Comparison of ENCODE assay signal across 14 cellular contexts in genomic region chr3:50574280-50574831, GRCh38. TPM values are rescaled to one million over a fixed set of nuclear protein-coding genes. Genes with fewer than 3 reads are reported as not detected.
DNase-seq lines count a peak whose midpoint lies in the region.
"Had no signal": no experiment of that assay in that cellular context is flagged by ENCODE, and none has a peak within 500 bp of the region (broad histone marks: within the 10 kb centered on the region; RNA-seq: fewer than 3 reads in every experiment).

No MANE protein-coding gene starts in this region.

- peaks cover 7% of the 10 kb centered on the region for H3K36me3 ChIP-seq in H7 (replicated peaks; ENCODE audit: control insufficient read depth, insufficient read depth, low read length)

- H3K4me1 Mint-ChIP-seq in activated CD4-positive, alpha-beta memory T cell treated with anti-CD3 and anti-CD28 coated beads, Interleukin-2, amount 10 ng/mL, durations not matched to agents 7 days and 5 days = peaks cover 71% of the 10 kb centered on the region
- H3K4me1 Mint-ChIP-seq in immature natural killer cell = peaks cover 69 to 77% of the 10 kb centered on the region in 2 donors
- H3K4me1 Mint-ChIP-seq in stimulated activated naive CD8-positive, alpha-beta T cell treated with anti-CD3 and anti-CD28 coated beads, Interleukin-15, Interleukin-2, amounts not matched to agents 100 ng/mL and 50 ng/mL, for 24 hours (ENCODE audit: low read depth) = peaks cover 74% of the 10 kb centered on the region

- H3K27me3 ChIP-seq in H7 (ENCODE audit: control insufficient read depth, insufficient read depth, low read length) = no peaks in the 10 kb centered on the region
- H3K27me3 ChIP-seq: SJSA1 had no signal

- DNase-seq in activated CD8-positive, alpha-beta memory T cell treated with anti-CD3 and anti-CD28 coated beads, Interleukin-2, amount 50 U/mL, for 48 hours = peak; percentile 86
- DNase-seq in activated CD8-positive, alpha-beta memory T cell treated with anti-CD3 and anti-CD28 coated beads for 24 hours = no peak
- peak; percentile 72 for DNase-seq in activated CD4-positive, alpha-beta memory T cell treated with anti-CD3 and anti-CD28 coated beads, Interleukin-2, amount 10 ng/mL, durations not matched to agents 7 days and 5 days
- peak; percentile 50 to 53 (median 53) for DNase-seq in immature natural killer cell
- DNase-seq in H7 = no peak
- no peak for DNase-seq in posterior vena cava (ENCODE audit: low spot score)
- no peak for DNase-seq in HuH-7.5 (ENCODE audit: low spot score)
- DNase-seq: Kasumi-1, kidney glomerular epithelial cell, NCI-H1436 had no signal

- H3K36me3 Mint-ChIP-seq in activated CD4-positive, alpha-beta memory T cell treated with anti-CD3 and anti-CD28 coated beads, Interleukin-2, amount 10 ng/mL, durations not matched to agents 7 days and 5 days (ENCODE audit: low read depth) = peaks cover 53% of the 10 kb centered on the region
- peaks cover 0 to 8% (median 5%) of the 10 kb centered on the region in 3 donors for H3K36me3 Mint-ChIP-seq in immature natural killer cell
- H3K36me3 Mint-ChIP-seq in stimulated activated naive CD8-positive, alpha-beta T cell treated with anti-CD3 and anti-CD28 coated beads, Interleukin-15, Interleukin-2, amounts not matched to agents 100 ng/mL and 50 ng/mL, for 24 hours (ENCODE audit: low read depth) = peaks cover 51% of the 10 kb centered on the region

- POLR2A ChIA-PET in activated CD4-positive, alpha-beta memory T cell treated with anti-CD3 and anti-CD28 coated beads, Interleukin-2, amount 10 ng/mL, durations not matched to agents 7 days and 5 days (lab: Charles Lee) = interaction anchor here (1.3 to 37.3 kb wide), 6 partner anchors 9 to 810 kb away, joined by 4 to 4963 read pairs (median 96); partner anchors contain the start of genes CISH, MANF, MAPKAPK3 and RASSF1

- H3K9me3 Mint-ChIP-seq in activated CD4-positive, alpha-beta memory T cell treated with anti-CD3 and anti-CD28 coated beads, Interleukin-2, amount 10 ng/mL, durations not matched to agents 7 days and 5 days = no peaks in the 10 kb centered on the region
- no peaks in the 10 kb centered on the region for H3K9me3 Mint-ChIP-seq in immature natural killer cell
- H3K9me3 Mint-ChIP-seq in stimulated activated naive CD8-positive, alpha-beta T cell treated with anti-CD3 and anti-CD28 coated beads, Interleukin-15, Interleukin-2, amounts not matched to agents 100 ng/mL and 50 ng/mL, for 24 hours = no peaks in the 10 kb centered on the region

- peak overlapping the region; percentile 97 for H3K27ac Mint-ChIP-seq in activated CD4-positive, alpha-beta memory T cell treated with anti-CD3 and anti-CD28 coated beads, Interleukin-2, amount 10 ng/mL, durations not matched to agents 7 days and 5 days
- peak overlapping the region; percentile 81 to 94 (median 90) for H3K27ac Mint-ChIP-seq in immature natural killer cell
- H3K27ac Mint-ChIP-seq in stimulated activated naive CD8-positive, alpha-beta T cell treated with anti-CD3 and anti-CD28 coated beads, Interleukin-15, Interleukin-2, amounts not matched to agents 100 ng/mL and 50 ng/mL, for 24 hours = peak overlapping the region; percentile 98

- H3K4me3 Mint-ChIP-seq in activated CD4-positive, alpha-beta memory T cell treated with anti-CD3 and anti-CD28 coated beads, Interleukin-2, amount 10 ng/mL, durations not matched to agents 7 days and 5 days = peak overlapping the region; percentile 98
- peak overlapping the region; percentile 53 to 86 (median 79) for H3K4me3 Mint-ChIP-seq in immature natural killer cell
- peak overlapping the region; percentile 95 for H3K4me3 Mint-ChIP-seq in stimulated activated naive CD8-positive, alpha-beta T cell treated with anti-CD3 and anti-CD28 coated beads, Interleukin-15, Interleukin-2, amounts not matched to agents 100 ng/mL and 50 ng/mL, for 24 hours

- H3K27me3 Mint-ChIP-seq in activated CD4-positive, alpha-beta memory T cell treated with anti-CD3 and anti-CD28 coated beads, Interleukin-2, amount 10 ng/mL, durations not matched to agents 7 days and 5 days = no peaks in the 10 kb centered on the region
- peaks cover 0 to 4% (median 2%) of the 10 kb centered on the region in 3 donors for H3K27me3 Mint-ChIP-seq in immature natural killer cell (ENCODE audit: low read depth in 3 of 3)
- H3K27me3 Mint-ChIP-seq in stimulated activated naive CD8-positive, alpha-beta T cell treated with anti-CD3 and anti-CD28 coated beads, Interleukin-15, Interleukin-2, amounts not matched to agents 100 ng/mL and 50 ng/mL, for 24 hours = no peaks in the 10 kb centered on the region

- CTCF ChIA-PET in activated CD4-positive, alpha-beta memory T cell treated with anti-CD3 and anti-CD28 coated beads, Interleukin-2, amount 10 ng/mL, durations not matched to agents 7 days and 5 days (lab: Charles Lee) = interaction anchor here (0.6 to 18.5 kb wide), 5 partner anchors 9 to 58 kb away, joined by 3 to 854 read pairs (median 6); partner anchors contain the start of genes CISH and MAPKAPK3

- intact Hi-C loops in posterior vena cava (cut with DNase I) = loop anchor here in 1 of 2 donors (10.0 kb wide), 1 partner anchor 800 kb away; no protein-coding TSS in a partner anchor

- H3K4me3 ChIP-seq in H7 (ENCODE audit: insufficient read depth, low read depth, low read length) = no peak overlapping the region
- H3K4me3 ChIP-seq: mucosa of descending colon, SJSA1 had no signal

RNA-seq across cellular contexts. Expression of gene HEMK1, which starts 5.0 kb away (rescaled TPM):
- 10 to 100 TPM; 49.6 to 50.1 TPM for total RNA-seq in activated CD4-positive, alpha-beta memory T cell treated with anti-CD3 and anti-CD28 coated beads, Interleukin-2, amount 10 ng/mL, durations not matched to agents 7 days and 5 days
- polyA plus RNA-seq in immature natural killer cell = 10 to 100 TPM; 18.3 to 54.9 (median 29.7) TPM
- total RNA-seq in H7 (2014; rRNA removed; shearing (Covaris generic)) = 15.5 and 19.0 TPM in 2 replicates
- 10 to 100 TPM; 10.9 to 12.6 TPM for total RNA-seq in posterior vena cava

RNA-seq across cellular contexts. Expression of gene C3orf18, which starts 6.8 kb away (rescaled TPM):
- 10 to 100 TPM; 14.6 to 17.5 TPM for total RNA-seq in activated CD4-positive, alpha-beta memory T cell treated with anti-CD3 and anti-CD28 coated beads, Interleukin-2, amount 10 ng/mL, durations not matched to agents 7 days and 5 days
- polyA plus RNA-seq in immature natural killer cell = 10 to 100 TPM in 2 of 3 donors, 1 to 10 TPM in 1; 8.8 to 28.8 (median 11.5) TPM
- 12.5 and 19.3 TPM in 2 replicates for total RNA-seq in H7 (2014; rRNA removed; shearing (Covaris generic))
- 10 to 100 TPM in 1 of 2 donors, 1 to 10 TPM in 1; 9.8 to 11.4 TPM for total RNA-seq in posterior vena cava

RNA-seq across cellular contexts. Expression of gene CISH, which starts 37.2 kb away (rescaled TPM):
- 100 to 1,000 TPM; 328 to 335 TPM for total RNA-seq in activated CD4-positive, alpha-beta memory T cell treated with anti-CD3 and anti-CD28 coated beads, Interleukin-2, amount 10 ng/mL, durations not matched to agents 7 days and 5 days
- polyA plus RNA-seq in immature natural killer cell = 10 to 100 TPM in 1 of 3 donors, 1 to 10 TPM in 2; 4.5 to 23.2 (median 7.3) TPM
- total RNA-seq in H7 (2014; rRNA removed; shearing (Covaris generic)) = 0.96 and 1.6 TPM in 2 replicates
- total RNA-seq in posterior vena cava = 10 to 100 TPM in 1 of 2 donors, 1 to 10 TPM in 1; 8.6 to 12.5 TPM
- total RNA-seq: OCI-LY7 had no signal

RNA-seq across cellular contexts. Expression of gene MAPKAPK3, which starts 42.6 kb away (rescaled TPM):
- total RNA-seq in activated CD4-positive, alpha-beta memory T cell treated with anti-CD3 and anti-CD28 coated beads, Interleukin-2, amount 10 ng/mL, durations not matched to agents 7 days and 5 days = 100 to 1,000 TPM; 146 to 157 TPM
- 10 to 100 TPM; 57.2 to 92.0 (median 91.2) TPM for polyA plus RNA-seq in immature natural killer cell
- 72.5 and 73.1 TPM in 2 replicates for total RNA-seq in H7 (2014; rRNA removed; shearing (Covaris generic))
- 10 to 100 TPM; 21.8 to 32.9 TPM for total RNA-seq in posterior vena cava

Comparison
In these comparisons a context has a peak if more than half of its experiments do, and no peak if none do; other contexts are left out.
1. DNase-seq: peak in activated CD8-positive, alpha-beta memory T cell treated with anti-CD3 and anti-CD28 coated beads, Interleukin-2, amount 50 U/mL, for 48 hours (single experiment), activated CD4-positive, alpha-beta memory T cell treated with anti-CD3 and anti-CD28 coated beads, Interleukin-2, amount 10 ng/mL, durations not matched to agents 7 days and 5 days (single experiment) and immature natural killer cell (3 of 3); none in activated CD8-positive, alpha-beta memory T cell treated with anti-CD3 and anti-CD28 coated beads for 24 hours (single experiment), H7 (single experiment), posterior vena cava (single experiment) and HuH-7.5 (single experiment).
2. RNA of gene CISH, which starts 37.2 kb away (total RNA-seq): 328 to 335 TPM in activated CD4-positive, alpha-beta memory T cell treated with anti-CD3 and anti-CD28 coated beads, Interleukin-2, amount 10 ng/mL, durations not matched to agents 7 days and 5 days; 8.6 to 12.5 TPM in posterior vena cava and 0.96 to 1.6 TPM in H7; every median in the first group is over 10 times any median in the second.
3. Peak in every context shown above with its lines, with median percentiles within 50 percentile points of each other: H3K27ac Mint-ChIP-seq and H3K4me3 Mint-ChIP-seq.